ENCODE assay signal across 1 cellular context in the genomic region with DNA sequence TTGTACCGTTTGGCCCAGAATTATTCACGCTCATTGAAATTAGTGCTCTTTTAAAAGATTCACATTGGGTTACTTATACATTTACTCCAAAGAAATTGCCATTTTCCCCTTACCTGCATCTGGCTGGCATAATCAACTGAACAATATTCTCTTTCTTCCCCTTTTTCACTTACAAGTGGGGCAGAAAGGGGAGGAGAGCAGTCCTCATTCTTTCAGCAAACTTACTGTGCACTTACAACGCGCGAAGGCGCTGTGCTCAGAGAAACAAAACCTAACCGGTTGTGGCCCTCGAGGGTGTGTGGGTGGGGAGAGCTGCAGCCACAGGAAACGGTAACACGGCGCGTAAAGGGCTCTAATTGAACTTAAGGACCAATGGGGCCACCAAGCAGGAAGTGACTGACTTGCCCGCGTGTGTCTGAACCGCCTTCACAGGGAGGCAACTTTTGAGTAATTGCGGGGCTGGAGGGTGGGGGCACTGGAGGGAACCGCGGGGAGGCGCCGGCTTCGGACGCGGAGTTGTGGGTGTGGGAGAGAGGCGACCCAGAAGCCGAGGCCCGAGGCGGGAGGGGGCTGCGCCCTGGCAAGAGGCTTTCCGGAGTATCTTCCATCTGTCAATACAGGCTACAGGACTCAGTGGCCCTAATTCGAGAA.
TF ChIP-seq lines count a peak whose summit lies in the region.

No MANE protein-coding gene starts in this region.

TF ChIP-seq in SK-N-SH treated with all-trans-retinoic acid at 6 μM for 48 hours, 23 proteins besides CTCF, POLR2A, EP300 and RAD21 (continued from another document):
- TF ChIP-seq ISL1 (CRISPR knock-in tag; IDR thresholded peaks at IDR 0.05), result 0 out of 2 replicates have a peak, but pooled peaks have one; percentile 9
- TF ChIP-seq PPARA (CRISPR knock-in tag; IDR thresholded peaks at IDR 0.05; ENCODE audit: borderline replicate concordance), result no peak
- no peak for TF ChIP-seq OSR1 (CRISPR knock-in tag; IDR thresholded peaks at IDR 0.05)
- TF ChIP-seq ARNTL (CRISPR knock-in tag; IDR thresholded peaks at IDR 0.05; ENCODE audit: borderline replicate concordance, low read depth), result no peak
- no peak for TF ChIP-seq GLIS3 (CRISPR knock-in tag; IDR thresholded peaks at IDR 0.05)
- no peak for TF ChIP-seq PATZ1 (CRISPR knock-in tag; IDR thresholded peaks at IDR 0.05; ENCODE audit: borderline replicate concordance)
TF ChIP-seq in SK-N-SH treated with all-trans-retinoic acid at 6 μM for 48 hours: peak in this region for 2.
